10 cellular contexts compared by ENCODE assay signal in the genomic region with DNA sequence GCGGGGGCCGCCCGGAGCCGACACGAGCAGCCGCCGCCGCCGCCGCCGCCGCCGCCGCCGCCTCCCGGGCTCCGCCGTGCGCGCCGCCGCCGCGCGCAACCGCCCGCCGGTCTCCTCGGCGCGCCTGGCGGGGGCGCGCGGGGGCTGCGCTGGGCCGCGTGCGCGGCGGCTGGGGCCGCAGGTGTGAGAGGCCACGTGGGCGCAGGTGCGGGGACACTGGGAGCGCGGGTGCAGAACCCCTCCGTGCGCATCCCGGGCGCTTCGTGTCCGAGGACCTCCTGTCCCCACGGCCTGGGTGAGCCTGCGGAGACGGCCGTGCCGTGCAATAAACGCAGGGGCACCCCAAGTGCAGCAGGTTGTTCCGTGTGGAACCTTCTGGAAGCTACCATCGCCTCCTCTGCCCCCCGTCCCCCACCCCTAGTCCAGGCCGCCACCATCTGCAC. TPM values are rescaled to one million over a fixed set of nuclear protein-coding genes. Genes with fewer than 3 reads are reported as not detected.
DNase-seq lines count a peak whose midpoint lies in the region; ATAC-seq and TF ChIP-seq lines count a peak whose summit lies in the region.
"Had no signal": no experiment of that assay in that cellular context is flagged by ENCODE, and none has a peak within 500 bp of the region (broad histone marks: within the 10 kb centered on the region; RNA-seq: fewer than 3 reads in every experiment).

A gene with protein sequence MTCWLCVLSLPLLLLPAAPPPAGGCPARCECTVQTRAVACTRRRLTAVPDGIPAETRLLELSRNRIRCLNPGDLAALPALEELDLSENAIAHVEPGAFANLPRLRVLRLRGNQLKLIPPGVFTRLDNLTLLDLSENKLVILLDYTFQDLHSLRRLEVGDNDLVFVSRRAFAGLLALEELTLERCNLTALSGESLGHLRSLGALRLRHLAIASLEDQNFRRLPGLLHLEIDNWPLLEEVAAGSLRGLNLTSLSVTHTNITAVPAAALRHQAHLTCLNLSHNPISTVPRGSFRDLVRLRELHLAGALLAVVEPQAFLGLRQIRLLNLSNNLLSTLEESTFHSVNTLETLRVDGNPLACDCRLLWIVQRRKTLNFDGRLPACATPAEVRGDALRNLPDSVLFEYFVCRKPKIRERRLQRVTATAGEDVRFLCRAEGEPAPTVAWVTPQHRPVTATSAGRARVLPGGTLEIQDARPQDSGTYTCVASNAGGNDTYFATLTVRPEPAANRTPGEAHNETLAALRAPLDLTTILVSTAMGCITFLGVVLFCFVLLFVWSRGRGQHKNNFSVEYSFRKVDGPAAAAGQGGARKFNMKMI (minus strand): TSS at position 41 of the 443 bp plus-strand sequence. CDS start 16,378 bp downstream, outside the sequence.

- in situ Hi-C loops in brain microvascular endothelial cell (cut with HindIII; ENCODE audit: low pct_ligation_motif_present, low sequenced_read_pairs): no loop called here

- ATAC-seq in activated naive CD8-positive, alpha-beta T cell treated with anti-CD3 and anti-CD28 coated beads, Interleukin-2, amount 50 U/mL, for 24 hours: no peak
- ATAC-seq in lower lobe of right lung (no peak), HG03571 (IDR thresholded peaks at IDR 0.05; ENCODE audit: unreplicated experiment) (no peak), HG03159 (IDR thresholded peaks at IDR 0.05; ENCODE audit: unreplicated experiment) (no peak)

- H3K36me3 Mint-ChIP-seq in activated naive CD8-positive, alpha-beta T cell treated with anti-CD3 and anti-CD28 coated beads, Interleukin-2, amount 50 U/mL, for 24 hours (ENCODE audit: low read depth): no peaks in the 10 kb centered on the region

- H3K27me3 ChIP-seq in lower lobe of right lung (ENCODE audit: low read depth) (peaks cover 87% of the 10 kb centered on the region), brain microvascular endothelial cell (replicated peaks) (peaks cover 22% of the 10 kb centered on the region)

- H3K36me3 ChIP-seq in lower lobe of right lung: no peaks in the 10 kb centered on the region
- no peaks in the 10 kb centered on the region for H3K36me3 ChIP-seq in brain microvascular endothelial cell (replicated peaks)

- no peaks in the 10 kb centered on the region for H3K4me1 ChIP-seq in lower lobe of right lung

- H3K27me3 Mint-ChIP-seq in activated naive CD8-positive, alpha-beta T cell treated with anti-CD3 and anti-CD28 coated beads, Interleukin-2, amount 50 U/mL, for 24 hours: peaks cover 54% of the 10 kb centered on the region

- no peak within 1 kb of the TSS for H3K27ac Mint-ChIP-seq in activated naive CD8-positive, alpha-beta T cell treated with anti-CD3 and anti-CD28 coated beads, Interleukin-2, amount 50 U/mL, for 24 hours
- H3K27ac Mint-ChIP-seq: HFFc6 had no signal

- CTCF ChIA-PET in AG04449 (lab: Yijun Ruan, JAX): no interaction called here

- TF ChIP-seq CTCF in AG04449 (IDR thresholded peaks at IDR 0.05; ENCODE audit: insufficient read depth, low read length, missing control alignments) (no peak), lower lobe of right lung (IDR thresholded peaks at IDR 0.05) (no peak), brain microvascular endothelial cell (IDR thresholded peaks at IDR 0.05; ENCODE audit: low read depth, low read length, missing control alignments) (no peak)

- H3K4me3 ChIP-seq in AG04449 (ENCODE audit: low read depth, low read length): peak within 1 kb of the TSS; percentile 38
- H3K4me3 ChIP-seq in lower lobe of right lung: peak within 1 kb of the TSS; percentile 19
- no peak within 1 kb of the TSS for H3K4me3 ChIP-seq in brain microvascular endothelial cell (ENCODE audit: low read depth, low read length)

- DNase-seq in AG04449 (ENCODE audit: low read depth, low spot score): no peak
- DNase-seq in D341Med (ENCODE audit: low spot score): peak; percentile 81
- DNase-seq in activated naive CD8-positive, alpha-beta T cell treated with anti-CD3 and anti-CD28 coated beads, Interleukin-2, amount 50 U/mL, for 24 hours: no peak
- no peak for DNase-seq in lower lobe of right lung
- DNase-seq in dedifferentiated amniotic fluid mesenchymal stem cell (ENCODE audit: extremely low spot score): no peak
- DNase-seq in brain microvascular endothelial cell: no peak
- DNase-seq: HFFc6 had no signal

- H3K9me3 Mint-ChIP-seq in activated naive CD8-positive, alpha-beta T cell treated with anti-CD3 and anti-CD28 coated beads, Interleukin-2, amount 50 U/mL, for 24 hours: no peaks in the 10 kb centered on the region
- H3K9me3 Mint-ChIP-seq: HFFc6 had no signal

- H3K4me1 Mint-ChIP-seq in activated naive CD8-positive, alpha-beta T cell treated with anti-CD3 and anti-CD28 coated beads, Interleukin-2, amount 50 U/mL, for 24 hours: peaks cover 9% of the 10 kb centered on the region

- H3K4me3 Mint-ChIP-seq in activated naive CD8-positive, alpha-beta T cell treated with anti-CD3 and anti-CD28 coated beads, Interleukin-2, amount 50 U/mL, for 24 hours: peak within 1 kb of the TSS; percentile 14
- H3K4me3 Mint-ChIP-seq: HFFc6 had no signal

- H3K27ac ChIP-seq in lower lobe of right lung: no peak within 1 kb of the TSS
- H3K27ac ChIP-seq in brain microvascular endothelial cell: no peak within 1 kb of the TSS

- no peaks in the 10 kb centered on the region for H3K9me3 ChIP-seq in lower lobe of right lung

- POLR2A ChIA-PET in AG04449 (lab: Yijun Ruan, JAX): no interaction called here

- intact Hi-C loops in lower lobe of right lung (cut with DNase I): no loop called here

RNA-seq across cellular contexts. Expression of the gene that starts here (rescaled TPM):
- not detected for total RNA-seq in lower lobe of right lung
- total RNA-seq: HFFc6, M059J had no signal
